In genomic region chr6:152982768-152983636, GRCh38 we compare ENCODE assay signal across 8 cellular contexts. TPM values are rescaled to one million over a fixed set of nuclear protein-coding genes. Genes with fewer than 3 reads are reported as not detected.
DNase-seq lines count a peak whose midpoint lies in the region; ATAC-seq lines count a peak whose summit lies in the region.

TSS of gene FBXO5 (minus strand) at chr6:152983041. CDS start at chr6:152982959, 82 bp downstream.

- no peaks in the 10 kb centered on the region for H3K9me3 Mint-ChIP-seq in dendritic cell treated with granulocyte-macrophage colony-stimulating factor and Interleukin-4, amounts not matched to agents 40 ng/mL and 50 ng/mL, for 4 days

- peak; percentile 52 to 98 (median 96) for DNase-seq in C1 segment of cervical spinal cord (lab: John Stamatoyannopoulos, UW)
- peak; percentile 94 for DNase-seq in NCI-H748 treated with DMSO at 0.1 percent for 48 hours (lab: John Stamatoyannopoulos, UW)
- DNase-seq in activated CD4-positive, alpha-beta T cell treated with anti-CD3 and anti-CD28 coated beads, Interleukin-2, amount 50 U/mL, for 24 hours (ENCODE audit: low read depth in 1 of 2, low spot score in 1 of 2): peak; percentile 93 to 95
- peak; percentile 98 for DNase-seq in left lobe of liver (ENCODE audit: low spot score)
- DNase-seq in stimulated activated CD4-positive, alpha-beta T cell treated with anti-CD3 and anti-CD28 coated beads, Interleukin-2, amount 100 ng/mL, for 4 hours (ENCODE audit: low read depth): peak; percentile 97

- H3K4me3 Mint-ChIP-seq in dendritic cell treated with granulocyte-macrophage colony-stimulating factor and Interleukin-4, amounts not matched to agents 40 ng/mL and 50 ng/mL, for 4 days: peak within 1 kb of the TSS; percentile 86

- H3K4me1 Mint-ChIP-seq in dendritic cell treated with granulocyte-macrophage colony-stimulating factor and Interleukin-4, amounts not matched to agents 40 ng/mL and 50 ng/mL, for 4 days (ENCODE audit: low read depth): peaks cover 33% of the 10 kb centered on the region

- ATAC-seq in GM19372 (IDR thresholded peaks at IDR 0.05; ENCODE audit: low read depth, unreplicated experiment) (peak; percentile 81), HG03558 (IDR thresholded peaks at IDR 0.05; ENCODE audit: extremely low read depth, unreplicated experiment) (peak; percentile 80), left lobe of liver (peak; percentile 96)

- peaks cover 25% of the 10 kb centered on the region for H3K36me3 Mint-ChIP-seq in dendritic cell treated with granulocyte-macrophage colony-stimulating factor and Interleukin-4, amounts not matched to agents 40 ng/mL and 50 ng/mL, for 4 days (ENCODE audit: low read depth)

- intact Hi-C loops in dendritic cell treated with granulocyte-macrophage colony-stimulating factor and Interleukin-4, amounts not matched to agents 40 ng/mL and 50 ng/mL, for 4 days (cut with micrococcal nuclease): no loop called here

- no peaks in the 10 kb centered on the region for H3K27me3 Mint-ChIP-seq in dendritic cell treated with granulocyte-macrophage colony-stimulating factor and Interleukin-4, amounts not matched to agents 40 ng/mL and 50 ng/mL, for 4 days

- H3K27ac Mint-ChIP-seq in dendritic cell treated with granulocyte-macrophage colony-stimulating factor and Interleukin-4, amounts not matched to agents 40 ng/mL and 50 ng/mL, for 4 days: peak within 1 kb of the TSS; percentile 93

RNA-seq across cellular contexts. Expression of gene FBXO5, which starts in this region (rescaled TPM):
- 1.4 TPM for total RNA-seq in left lobe of liver

Comparison
In these comparisons a context has a peak if more than half of its experiments do, and no peak if none do; other contexts are left out.
1. Peak in every context shown above with its lines: DNase-seq and ATAC-seq.